Comparison of ENCODE assay signal across 8 cellular contexts in genomic region chr6:87925373-87926060, GRCh38.
A peak's percentile ranks its signal among the peaks of the same experiment; 100 is the strongest.
DNase-seq lines count a peak whose midpoint lies in the region; ATAC-seq and TF ChIP-seq lines count a peak whose summit lies in the region.

No MANE protein-coding gene starts in this region.

- TF ChIP-seq POLR2A in body of pancreas (IDR thresholded peaks at IDR 0.05): no peak

- H3K9ac ChIP-seq in colonic mucosa (ENCODE audit: low read depth in 2 of 2, low read length in 2 of 2): no peak overlapping the region

- H3K9me3 ChIP-seq in colonic mucosa (no peaks in the 10 kb centered on the region), body of pancreas (no peaks in the 10 kb centered on the region)

- no peak overlapping the region for H3K4me3 ChIP-seq in colonic mucosa
- H3K4me3 ChIP-seq in body of pancreas: no peak overlapping the region

- ATAC-seq in GM18499 (IDR thresholded peaks at IDR 0.05; ENCODE audit: insufficient read depth, unreplicated experiment) (peak; percentile 43), GM21360 (IDR thresholded peaks at IDR 0.05; ENCODE audit: unreplicated experiment) (peak; percentile 48), HG03342 (IDR thresholded peaks at IDR 0.05; ENCODE audit: unreplicated experiment) (peak; percentile 48), body of pancreas (no peak)

- H3K36me3 ChIP-seq in colonic mucosa (no peaks in the 10 kb centered on the region), body of pancreas (replicated peaks in 1 of 2; ENCODE audit: insufficient read depth in 1 of 2, low read depth in 2 of 2) (no peaks in the 10 kb centered on the region)

- TF ChIP-seq CTCF in colonic mucosa (IDR thresholded peaks at IDR 0.05): no peak
- TF ChIP-seq CTCF in body of pancreas (IDR thresholded peaks at IDR 0.05): no peak

- H3K27ac ChIP-seq in colonic mucosa: no peak overlapping the region
- no peak overlapping the region for H3K27ac ChIP-seq in body of pancreas

- H3K4me1 ChIP-seq in colonic mucosa (no peaks in the 10 kb centered on the region), body of pancreas (no peaks in the 10 kb centered on the region)

- DNase-seq in colonic mucosa (peak; percentile 23), NCI-H2196 treated with DMSO at 0.1 percent for 48 hours (lab: John Stamatoyannopoulos, UW; ENCODE audit: unreplicated experiment) (no peak), body of pancreas (no peak), HCEC 1CT (no peak), Ammon's horn (ENCODE audit: low spot score) (no peak)

- no peaks in the 10 kb centered on the region for H3K27me3 ChIP-seq in colonic mucosa
- H3K27me3 ChIP-seq in body of pancreas: no peaks in the 10 kb centered on the region

- WGBS in body of pancreas, 2 donors: 49 to 52% methylated on average over 7 of the region's 7 CpGs

- intact Hi-C loops in colonic mucosa (cut with DNase I) (loop anchor here (5.0 kb wide), 1 partner anchor 312 kb away; no protein-coding TSS in a partner anchor), body of pancreas (cut with DNase I) (no loop called here)
